Comparison of ENCODE assay signal across 1 cellular context in the genomic region with DNA sequence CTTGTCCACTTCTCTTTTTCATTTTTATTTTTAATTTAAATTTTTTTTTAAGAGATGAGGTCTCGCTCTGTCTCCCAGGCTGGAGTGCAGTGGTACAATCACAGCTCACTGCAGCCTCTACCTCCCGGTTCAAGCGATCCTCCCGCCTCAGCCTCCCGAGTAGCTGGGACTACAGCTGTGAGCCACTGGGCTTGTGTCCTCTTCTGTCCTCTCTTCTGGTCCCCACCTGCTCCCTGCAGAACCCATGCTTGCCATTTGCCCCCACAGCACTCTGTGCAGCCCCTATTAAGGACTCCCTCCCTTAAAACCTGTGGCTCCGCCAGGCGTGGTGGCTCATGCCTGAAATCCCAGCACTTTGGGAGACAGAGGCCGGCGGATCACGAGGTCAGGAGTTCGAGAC.
TF ChIP-seq lines count a peak whose summit lies in the region.

No MANE protein-coding gene starts in this region.

TF ChIP-seq in WTC11, 78 proteins besides CTCF, POLR2A, EP300 and RAD21:
- TF ChIP-seq ESRRA (CRISPR knock-in tag; IDR thresholded peaks at IDR 0.05; ENCODE audit: borderline replicate concordance) (no peak), MXD4 (CRISPR knock-in tag; IDR thresholded peaks at IDR 0.05; ENCODE audit: borderline replicate concordance) (no peak), SP1 (CRISPR knock-in tag; conservative IDR thresholded peaks at IDR 0.05) (no peak), IRF2 (CRISPR knock-in tag; IDR thresholded peaks at IDR 0.05; ENCODE audit: borderline replicate concordance, low read depth) (no peak), RELA (CRISPR knock-in tag; IDR thresholded peaks at IDR 0.05; ENCODE audit: borderline replicate concordance) (no peak), NR2C2 (CRISPR knock-in tag; IDR thresholded peaks at IDR 0.05) (no peak), TP53 (CRISPR knock-in tag; IDR thresholded peaks at IDR 0.05) (no peak), NFE2L1 (CRISPR knock-in tag; IDR thresholded peaks at IDR 0.05) (no peak), RORB (CRISPR knock-in tag; IDR thresholded peaks at IDR 0.05) (no peak), GRHL2 (CRISPR knock-in tag; IDR thresholded peaks at IDR 0.05; ENCODE audit: insufficient replicate concordance, severe bottlenecking) (no peak), JAZF1 (CRISPR knock-in tag; IDR thresholded peaks at IDR 0.05) (no peak)
- TF ChIP-seq, protein P1, sequence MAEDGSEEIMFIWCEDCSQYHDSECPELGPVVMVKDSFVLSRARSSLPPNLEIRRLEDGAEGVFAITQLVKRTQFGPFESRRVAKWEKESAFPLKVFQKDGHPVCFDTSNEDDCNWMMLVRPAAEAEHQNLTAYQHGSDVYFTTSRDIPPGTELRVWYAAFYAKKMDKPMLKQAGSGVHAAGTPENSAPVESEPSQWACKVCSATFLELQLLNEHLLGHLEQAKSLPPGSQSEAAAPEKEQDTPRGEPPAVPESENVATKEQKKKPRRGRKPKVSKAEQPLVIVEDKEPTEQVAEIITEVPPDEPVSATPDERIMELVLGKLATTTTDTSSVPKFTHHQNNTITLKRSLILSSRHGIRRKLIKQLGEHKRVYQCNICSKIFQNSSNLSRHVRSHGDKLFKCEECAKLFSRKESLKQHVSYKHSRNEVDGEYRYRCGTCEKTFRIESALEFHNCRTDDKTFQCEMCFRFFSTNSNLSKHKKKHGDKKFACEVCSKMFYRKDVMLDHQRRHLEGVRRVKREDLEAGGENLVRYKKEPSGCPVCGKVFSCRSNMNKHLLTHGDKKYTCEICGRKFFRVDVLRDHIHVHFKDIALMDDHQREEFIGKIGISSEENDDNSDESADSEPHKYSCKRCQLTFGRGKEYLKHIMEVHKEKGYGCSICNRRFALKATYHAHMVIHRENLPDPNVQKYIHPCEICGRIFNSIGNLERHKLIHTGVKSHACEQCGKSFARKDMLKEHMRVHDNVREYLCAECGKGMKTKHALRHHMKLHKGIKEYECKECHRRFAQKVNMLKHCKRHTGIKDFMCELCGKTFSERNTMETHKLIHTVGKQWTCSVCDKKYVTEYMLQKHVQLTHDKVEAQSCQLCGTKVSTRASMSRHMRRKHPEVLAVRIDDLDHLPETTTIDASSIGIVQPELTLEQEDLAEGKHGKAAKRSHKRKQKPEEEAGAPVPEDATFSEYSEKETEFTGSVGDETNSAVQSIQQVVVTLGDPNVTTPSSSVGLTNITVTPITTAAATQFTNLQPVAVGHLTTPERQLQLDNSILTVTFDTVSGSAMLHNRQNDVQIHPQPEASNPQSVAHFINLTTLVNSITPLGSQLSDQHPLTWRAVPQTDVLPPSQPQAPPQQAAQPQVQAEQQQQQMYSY (CRISPR knock-in tag; IDR thresholded peaks at IDR 0.05) = no peak
